Comparison of ENCODE assay signal across 17 cellular contexts in genomic region chr3:184746131-184747120, GRCh38.
"Had no signal": no experiment of that assay in that cellular context is flagged by ENCODE, and none has a peak within 500 bp of the region (broad histone marks: within the 10 kb centered on the region; RNA-seq: fewer than 3 reads in every experiment).

No MANE protein-coding gene starts in this region.

- H3K4me1 ChIP-seq: lower lobe of right lung, right atrium auricular region, testis had no signal

- H3K36me3 ChIP-seq: lower lobe of right lung, right atrium auricular region had no signal

- H3K4me3 ChIP-seq: body of pancreas, lower lobe of right lung, right atrium auricular region, skin epidermis, testis had no signal

- H3K27me3 ChIP-seq: body of pancreas, right atrium auricular region, testis had no signal

- ATAC-seq: activated CD4-positive, alpha-beta T cell treated with anti-CD3 and anti-CD28 coated beads for 36 hours; activated CD8-positive, alpha-beta T cell treated with anti-CD3 and anti-CD28 coated beads for 36 hours; activated naive CD4-positive, alpha-beta T cell treated with anti-CD3 and anti-CD28 coated beads, Interleukin-2, amount 50 U/mL, for 72 hours; activated T-cell treated with anti-CD3 and anti-CD28 coated beads, Interleukin-2, amount 50 U/mL, for 72 hours; left cardiac atrium; lower lobe of right lung; SK-N-SH treated with all-trans-retinoic acid at 6 μM for 48 hours; stimulated activated naive CD8-positive, alpha-beta T cell treated with anti-CD3 and anti-CD28 coated beads, Interleukin-15, Interleukin-2, amounts not matched to agents 100 U/mL and 50 U/mL, for 24 hours had no signal

- H3K9me3 ChIP-seq: body of pancreas, lower lobe of right lung, right atrium auricular region, testis had no signal

- H3K27ac ChIP-seq: lower lobe of right lung, right atrium auricular region, testis had no signal

- DNase-seq: activated CD4-positive, alpha-beta T cell treated with anti-CD3 and anti-CD28 coated beads for 36 hours; activated CD8-positive, alpha-beta T cell treated with anti-CD3 and anti-CD28 coated beads for 36 hours; activated gamma-delta T cell; activated T-cell treated with anti-CD3 and anti-CD28 coated beads, Interleukin-2, amount 50 U/mL, for 72 hours; amniotic stem cell; cortex of kidney; effector CD8-positive, alpha-beta T cell; immature natural killer cell; left cardiac atrium; lower lobe of right lung; stimulated activated naive CD8-positive, alpha-beta T cell treated with anti-CD3 and anti-CD28 coated beads, Interleukin-15, Interleukin-2, amounts not matched to agents 100 U/mL and 50 U/mL, for 24 hours; testis had no signal
